In genomic region chr17:63275968-63276349, GRCh38 we compare ENCODE assay signal across 15 cellular contexts.
DNase-seq lines count a peak whose midpoint lies in the region; ATAC-seq, FAIRE-seq and TF ChIP-seq lines count a peak whose summit lies in the region.
"Had no signal": no experiment of that assay in that cellular context is flagged by ENCODE, and none has a peak within 500 bp of the region (broad histone marks: within the 10 kb centered on the region; RNA-seq: fewer than 3 reads in every experiment).

No MANE protein-coding gene starts in this region.

- CTCF ChIA-PET in A549 (lab: Yijun Ruan, JAX) (interaction anchor here (1.7 kb wide), 1 partner anchor 11 kb away, joined by 5 read pairs; no protein-coding TSS in a partner anchor), HCT116 (lab: Charles Lee) (interaction anchor here (1.0 kb wide), 1 partner anchor 9 kb away, joined by 4 read pairs; no protein-coding TSS in a partner anchor), SK-N-SH (lab: Yijun Ruan, JAX) (interaction anchor here (1.0 to 1.2 kb wide), 4 partner anchors 8 to 289 kb away, joined by 3 to 4 read pairs (median 3); no protein-coding TSS in a partner anchor)

- RAD21 ChIA-PET in HCT116 (lab: Charles Lee; ENCODE audit: low non-redundant PET in 1 of 2, low total read pairs in 2 of 2, uncharacterized antibody in 2 of 2, unreplicated experiment in 2 of 2), result no interaction called here

- no peaks in the 10 kb centered on the region for H3K79me2 ChIP-seq in HCT116 (ENCODE audit: insufficient read depth, low read length)
- peaks cover 39% of the 10 kb centered on the region for H3K79me2 ChIP-seq in SK-N-SH (ENCODE audit: insufficient read depth)

- H3K27me3 ChIP-seq in HCT116 (ENCODE audit: insufficient read depth, low read length) (no peaks in the 10 kb centered on the region), SK-N-SH (ENCODE audit: insufficient read depth) (no peaks in the 10 kb centered on the region), foreskin keratinocyte (no peaks in the 10 kb centered on the region)

- H3K4me3 ChIP-seq in A549, result no peak overlapping the region
- H3K4me3 ChIP-seq in HCT116 (replicated peaks in 1 of 2; ENCODE audit: low read depth in 1 of 2, low read length in 2 of 2), result peak overlapping the region in 1 of 2 experiments; percentile 23; a peak in 1 of 4 replicates
- no peak overlapping the region for H3K4me3 ChIP-seq in SK-N-SH (ENCODE audit: low read depth in 2 of 2, low read length in 1 of 2)

- TF ChIP-seq CTCF in A549 (IDR thresholded peaks at IDR 0.05) (no peak), HCT116 (IDR thresholded peaks at IDR 0.05 in 2 of 3, conservative IDR thresholded peaks at IDR 0.05 in 1 of 3; ENCODE audit: borderline replicate concordance in 1 of 3, insufficient read depth in 1 of 3, low read depth in 2 of 3, low read length in 2 of 3) (no peak), SK-N-SH (IDR thresholded peaks at IDR 0.05) (no peak), foreskin keratinocyte (conservative IDR thresholded peaks at IDR 0.05) (no peak)

- POLR2A ChIA-PET in A549 (lab: Yijun Ruan, JAX), result no interaction called here
- POLR2A ChIA-PET in HCT116 (lab: Charles Lee), result no interaction called here
- POLR2A ChIA-PET in SK-N-SH (lab: Yijun Ruan, JAX), result no interaction called here

- intact Hi-C loops in HCT116 (cut with micrococcal nuclease), result no loop called here

- H3K36me3 ChIP-seq in HCT116 (ENCODE audit: control insufficient read depth in 1 of 2, insufficient read depth in 2 of 2, low read length in 2 of 2) (no peaks in the 10 kb centered on the region), SK-N-SH (replicated peaks in 1 of 2; ENCODE audit: control insufficient read depth in 1 of 2, insufficient read depth in 2 of 2, low read length in 1 of 2) (peaks cover 0 to 13% of the 10 kb centered on the region in 2 experiments)

- H3K9me2 ChIP-seq in HCT116 (ENCODE audit: insufficient read depth) (no peaks in the 10 kb centered on the region), SK-N-SH (no peaks in the 10 kb centered on the region)

- H3F3A ChIP-seq in SK-N-SH (replicated peaks; ENCODE audit: insufficient read depth), result peaks cover 68% of the 10 kb centered on the region

- no peaks in the 10 kb centered on the region for H4K20me1 ChIP-seq in HCT116 (ENCODE audit: insufficient read depth)
- no peaks in the 10 kb centered on the region for H4K20me1 ChIP-seq in SK-N-SH (ENCODE audit: insufficient read depth)

- ATAC-seq in A549, result no peak
- ATAC-seq in HCT116, result no peak
- no peak for ATAC-seq in foreskin keratinocyte

- H3K4me1 ChIP-seq in A549, result peaks cover 44% of the 10 kb centered on the region
- H3K4me1 ChIP-seq in HCT116 (ENCODE audit: control insufficient read depth in 1 of 2, insufficient read depth in 2 of 2, low read length in 2 of 2), result peaks cover 43 to 54% of the 10 kb centered on the region in 2 experiments
- H3K4me1 ChIP-seq in SK-N-SH (ENCODE audit: control insufficient read depth in 1 of 2, insufficient read depth in 2 of 2, low read depth in 1 of 2, low read length in 1 of 2), result peaks cover 0 to 65% of the 10 kb centered on the region in 2 experiments; a peak in 3 of 4 replicates
- H3K4me1 ChIP-seq in foreskin keratinocyte, result peaks cover 58% of the 10 kb centered on the region

- H3K9me3 ChIP-seq in A549 (peaks cover 11% of the 10 kb centered on the region; the same call in 2 of the 3 replicates), HCT116 (ENCODE audit: control insufficient read depth in 1 of 2, insufficient read depth in 1 of 2, low read depth in 1 of 2, low read length in 2 of 2) (peaks cover 0 to 4% of the 10 kb centered on the region in 2 experiments; a peak in 1 of 4 replicates), SK-N-SH (no peaks in the 10 kb centered on the region)

- H3K9ac ChIP-seq in HCT116 (ENCODE audit: low read length) (peak overlapping the region; percentile 13; the same call in 1 of the 2 replicates), SK-N-SH (peak overlapping the region; percentile 38; the same call in 1 of the 2 replicates)

- no TSS peak for BruUV-seq in HCT116 (replicated peaks; lab: Mats Ljungman, UMichigan)

- TF ChIP-seq EP300 in A549 (IDR thresholded peaks at IDR 0.05) (no peak), SK-N-SH (IDR thresholded peaks at IDR 0.05; ENCODE audit: borderline replicate concordance in 1 of 2, low read depth in 1 of 2, low read length in 1 of 2) (no peak)

- TF ChIP-seq RAD21 in A549 (conservative IDR thresholded peaks at IDR 0.05 in 1 of 2, IDR thresholded peaks at IDR 0.05 in 1 of 2) (no peak), HCT116 (IDR thresholded peaks at IDR 0.05; ENCODE audit: low read depth) (no peak), SK-N-SH (IDR thresholded peaks at IDR 0.05; ENCODE audit: low read length) (no peak)

- H3K27ac ChIP-seq in A549 (peak overlapping the region; percentile 69 to 80), HCT116 (ENCODE audit: low read depth, low read length) (peak overlapping the region; percentile 82), SK-N-SH (ENCODE audit: low read depth in 2 of 2, low read length in 1 of 2) (peak overlapping the region; percentile 16 to 97; a peak in 3 of 4 replicates), foreskin keratinocyte (peak overlapping the region; percentile 79)

- TF ChIP-seq POLR2A in A549 (IDR thresholded peaks at IDR 0.05; ENCODE audit: low read length) (no peak), HCT116 (IDR thresholded peaks at IDR 0.05; ENCODE audit: borderline replicate concordance, extremely low read depth, insufficient read depth, insufficient read length) (no peak)

- DNase-seq in A549 (ENCODE audit: low read depth in 1 of 2, low spot score in 1 of 2) (no peak), HCT116 (ENCODE audit: low read depth, low spot score) (no peak), SK-N-SH (no peak), foreskin keratinocyte (no peak), T-helper 1 cell (no peak), epidermal melanocyte (ENCODE audit: insufficient read length, low spot score) (no peak)
- no peak for DNase-seq in activated CD4-positive, alpha-beta T cell treated with anti-CD3 and anti-CD28 coated beads for 4 hours
- no peak for DNase-seq in activated CD4-positive, CD25-positive, alpha-beta regulatory T cell (lab: John Stamatoyannopoulos, UW)
- DNase-seq: activated CD4-positive, alpha-beta T cell treated with anti-CD3 and anti-CD28 coated beads, Interleukin-2, amount 50 U/mL, for 4 hours; COR-L47; effector CD4-positive, alpha-beta T cell; H9; NCI-H1694 had no signal

- WGBS in A549 (ENCODE audit: missing lambda C conversion rate), result 35% methylated on average over 2 of the region's 2 CpGs
- 71% methylated on average over 2 of the region's 2 CpGs for WGBS in SK-N-SH (ENCODE audit: low lambda C conversion rate)

- no peak overlapping the region for H2AFZ ChIP-seq in HCT116 (ENCODE audit: low read depth, low read length, poor library complexity, severe bottlenecking)
- no peak overlapping the region for H2AFZ ChIP-seq in SK-N-SH (ENCODE audit: low read depth)

- FAIRE-seq in A549 (lab: Jason Lieb, UNC), result no peak
- FAIRE-seq: frontal cortex, G401.6 had no signal

- H3K4me2 ChIP-seq in A549 (peak overlapping the region; percentile 61), HCT116 (ENCODE audit: low read length) (peak overlapping the region; percentile 63), SK-N-SH (peak overlapping the region; percentile 20; the same call in 1 of the 2 replicates)

TF ChIP-seq in A549, 52 proteins besides CTCF, POLR2A, EP300 and RAD21 (continues in another document):
- TF ChIP-seq EHMT2 (IDR thresholded peaks at IDR 0.05; ENCODE audit: low read depth), result no peak
- TF ChIP-seq HMGXB4 (CRISPR knock-in tag; IDR thresholded peaks at IDR 0.05; ENCODE audit: borderline replicate concordance), result no peak

TF ChIP-seq in HCT116, 20 proteins besides CTCF, POLR2A, EP300 and RAD21 (continues in another document):
- TF ChIP-seq ATF3 (IDR thresholded peaks at IDR 0.05), result no peak
- TF ChIP-seq EZH2 (IDR thresholded peaks at IDR 0.05), result no peak
- TF ChIP-seq MAX (IDR thresholded peaks at IDR 0.05), result no peak

TF ChIP-seq in SK-N-SH, 30 proteins besides CTCF, POLR2A, EP300 and RAD21:
- TF ChIP-seq FOSL2 (IDR thresholded peaks at IDR 0.05; ENCODE audit: borderline replicate concordance, low read depth) (no peak), PBX3 (IDR thresholded peaks at IDR 0.05) (no peak), MAX (IDR thresholded peaks at IDR 0.05; ENCODE audit: low read depth) (no peak), TCF12 (IDR thresholded peaks at IDR 0.05) (no peak), GABPA (IDR thresholded peaks at IDR 0.05; ENCODE audit: low read depth) (no peak)
